ENCODE assay signal across 1 cellular context in genomic region chr2:237864030-237864931, GRCh38.
TF ChIP-seq lines count a peak whose summit lies in the region.

No MANE protein-coding gene starts in this region.

TF ChIP-seq in SK-N-SH, 30 proteins besides CTCF, POLR2A, EP300 and RAD21 (continued from another document):
- no peak for TF ChIP-seq POLR2AphosphoS5 (IDR thresholded peaks at IDR 0.05; ENCODE audit: low read depth, low read length)
- no peak for TF ChIP-seq TAF1 (IDR thresholded peaks at IDR 0.05; ENCODE audit: borderline replicate concordance, low read depth, low read length)
- TF ChIP-seq SIN3A (IDR thresholded peaks at IDR 0.05; ENCODE audit: borderline replicate concordance, low read depth, low read length): no peak
- TF ChIP-seq USF2 (IDR thresholded peaks at IDR 0.05; ENCODE audit: borderline replicate concordance, low read depth, low read length): no peak
- TF ChIP-seq JUND (IDR thresholded peaks at IDR 0.05): no peak
- no peak for TF ChIP-seq SMC3 (IDR thresholded peaks at IDR 0.05; ENCODE audit: low read depth, low read length)
